Comparison of ENCODE assay signal across 13 cellular contexts in genomic region chr10:91589015-91589655, GRCh38. TPM values are rescaled to one million over a fixed set of nuclear protein-coding genes. Genes with fewer than 3 reads are reported as not detected.
DNase-seq lines count a peak whose midpoint lies in the region; ATAC-seq and TF ChIP-seq lines count a peak whose summit lies in the region.
"Had no signal": no experiment of that assay in that cellular context is flagged by ENCODE, and none has a peak within 500 bp of the region (broad histone marks: within the 10 kb centered on the region; RNA-seq: fewer than 3 reads in every experiment).

No MANE protein-coding gene starts in this region.

- H3K4me1 ChIP-seq in SJSA1 (replicated peaks) = peaks cover 51% of the 10 kb centered on the region

- no peaks in the 10 kb centered on the region for H3K9me3 ChIP-seq in SJSA1 (replicated peaks)

- H3K4me1 Mint-ChIP-seq in osteocyte (ENCODE audit: unreplicated experiment) = peaks cover 66% of the 10 kb centered on the region

- ATAC-seq in HG02981 (IDR thresholded peaks at IDR 0.05; ENCODE audit: unreplicated experiment) = no peak

- peak overlapping the region; percentile 89 for H3K27ac Mint-ChIP-seq in osteocyte (ENCODE audit: unreplicated experiment)

- no peaks in the 10 kb centered on the region for H3K36me3 Mint-ChIP-seq in osteocyte (ENCODE audit: unreplicated experiment)

- TF ChIP-seq CTCF in osteocyte (IDR thresholded peaks at IDR 0.05) = no peak

- no peaks in the 10 kb centered on the region for H3K27me3 ChIP-seq in SJSA1 (replicated peaks)

- H3K4me3 ChIP-seq in SJSA1 = no peak overlapping the region

- H3K27me3 Mint-ChIP-seq in osteocyte (ENCODE audit: unreplicated experiment) = no peaks in the 10 kb centered on the region

- no peaks in the 10 kb centered on the region for H3K9me3 Mint-ChIP-seq in osteocyte (ENCODE audit: unreplicated experiment)

- in situ Hi-C loops in G401 (cut with HindIII; ENCODE audit: low sequenced_read_pairs) = no loop called here

- H3K36me3 ChIP-seq in SJSA1 = no peaks in the 10 kb centered on the region

- H3K27ac ChIP-seq in SJSA1 = peak overlapping the region; percentile 87

- DNase-seq in AG08395 (ENCODE audit: low spot score) = peak; percentile 73
- peak; percentile 62 to 71 for DNase-seq in SJSA1 (ENCODE audit: low read depth in 1 of 2, low spot score in 2 of 2)
- peak; percentile 21 for DNase-seq in fibroblast of peridontal ligament (ENCODE audit: extremely low read depth)
- no peak for DNase-seq in osteocyte (ENCODE audit: extremely low spot score, unreplicated experiment)
- no peak for DNase-seq in NCI-H526 (lab: John Stamatoyannopoulos, UW)
- no peak for DNase-seq in G401 (ENCODE audit: low spot score)
- no peak for DNase-seq in ecto neural progenitor cell (ENCODE audit: low spot score)
- DNase-seq: activated CD4-positive, CD25-positive, alpha-beta regulatory T cell; activated effector memory CD4-positive, alpha-beta T cell treated with Interleukin-2 at 50 U/mL for 16 hours; MV-4-11; OCI-M1; stimulated activated CD4-positive, alpha-beta T cell treated with anti-CD3 and anti-CD28 coated beads, Interleukin-4, amount 100 ng/mL, for 4 hours had no signal

- no peak overlapping the region for H3K4me3 Mint-ChIP-seq in osteocyte (ENCODE audit: unreplicated experiment)

RNA-seq across cellular contexts. Expression of gene PPP1R3C, which starts 43.7 kb away (rescaled TPM):
- 7.8 and 13.4 TPM in 2 replicates for total RNA-seq in SJSA1 (2014; rRNA removed; shearing (Covaris generic))
- total RNA-seq in osteocyte = 15.7 and 16.2 TPM in 2 replicates
- total RNA-seq in G401 (2014; rRNA removed; shearing (Covaris generic)) = 4.2 and 7.9 TPM in 2 replicates

Comparison
In these comparisons a context has a peak if more than half of its experiments do, and no peak if none do; other contexts are left out.
1. DNase-seq: peak in AG08395 (single experiment), SJSA1 (2 of 2) and fibroblast of peridontal ligament (single experiment); none in osteocyte (single experiment), NCI-H526 (0 of 2), G401 (single experiment) and ecto neural progenitor cell (single experiment).